ENCODE assay signal across 13 cellular contexts in genomic region chr4:126182801-126183200, GRCh38.
DNase-seq lines count a peak whose midpoint lies in the region; TF ChIP-seq lines count a peak whose summit lies in the region.
"Had no signal": no experiment of that assay in that cellular context is flagged by ENCODE, and none has a peak within 500 bp of the region (broad histone marks: within the 10 kb centered on the region; RNA-seq: fewer than 3 reads in every experiment).

No MANE protein-coding gene starts in this region.

- no peak overlapping the region for H3K18ac ChIP-seq in mesenchymal stem cell (ENCODE audit: low read depth in 1 of 2, low read length in 2 of 2)

- H3K4me3 ChIP-seq in mesenchymal stem cell (ENCODE audit: insufficient read depth in 1 of 2, low read depth in 1 of 2, low read length in 2 of 2), result no peak overlapping the region

- no peaks in the 10 kb centered on the region for H3K36me3 ChIP-seq in mesenchymal stem cell (ENCODE audit: control insufficient read depth in 1 of 2, insufficient read depth in 2 of 2, low read depth in 1 of 2, low read length in 2 of 2)
- H3K36me3 ChIP-seq: BE2C had no signal

- H2BK120ac ChIP-seq in mesenchymal stem cell (ENCODE audit: low read depth, low read length), result no peak overlapping the region

- no peak overlapping the region for H3K27ac ChIP-seq in mesenchymal stem cell (ENCODE audit: low read length, poor library complexity, severe bottlenecking)

- H3K4me2 ChIP-seq in mesenchymal stem cell (ENCODE audit: low read length, poor library complexity, severe bottlenecking), result no peak overlapping the region

- H4K8ac ChIP-seq in mesenchymal stem cell (ENCODE audit: low read length), result no peak overlapping the region

- no peak overlapping the region for H3K23ac ChIP-seq in mesenchymal stem cell (ENCODE audit: low read length in 2 of 2)

- no peaks in the 10 kb centered on the region for H3K27me3 ChIP-seq in mesenchymal stem cell (ENCODE audit: control insufficient read depth in 1 of 2, insufficient read depth in 1 of 2, low read length in 2 of 2)
- H3K27me3 ChIP-seq: BE2C had no signal

- peak; percentile 31 for DNase-seq in amniotic epithelial cell (ENCODE audit: low read depth)
- peak; percentile 3 for DNase-seq in fibroblast of peridontal ligament (ENCODE audit: extremely low read depth)
- DNase-seq in mesenchymal stem cell, result peak; percentile 30
- DNase-seq in cerebellum (ENCODE audit: low spot score), result no peak
- DNase-seq in GM20000 (ENCODE audit: low spot score), result no peak
- DNase-seq in activated T-cell treated with anti-CD3 and anti-CD28 coated beads, Interleukin-2, amount 50 U/mL, for 1 hour, result no peak
- DNase-seq: BE2C; C1 segment of cervical spinal cord; Caco-2; CD4-positive, CD25-positive, alpha-beta regulatory T cell; GOT3; H7; HFFc6 had no signal

- no peak overlapping the region for H2AFZ ChIP-seq in mesenchymal stem cell (ENCODE audit: low read depth, low read length)

- H3K9me3 ChIP-seq in mesenchymal stem cell (ENCODE audit: control insufficient read depth, low read length), result no peaks in the 10 kb centered on the region
- H3K9me3 ChIP-seq: BE2C, Caco-2 had no signal

- no peak overlapping the region for H2BK12ac ChIP-seq in mesenchymal stem cell (ENCODE audit: low read length in 2 of 2)

- no peak overlapping the region for H2AK5ac ChIP-seq in mesenchymal stem cell (ENCODE audit: low read length, severe bottlenecking)

- H3K4me1 ChIP-seq in mesenchymal stem cell (ENCODE audit: control insufficient read depth, insufficient read depth, low read depth, low read length), result no peaks in the 10 kb centered on the region
- H3K4me1 ChIP-seq: BE2C, Caco-2 had no signal

- no peak overlapping the region for H3K4ac ChIP-seq in mesenchymal stem cell (ENCODE audit: low read depth in 1 of 2, low read length in 2 of 2)

- TF ChIP-seq CTCF in GM20000 (IDR thresholded peaks at IDR 0.05; ENCODE audit: extremely low read depth, missing control alignments), result no peak

- WGBS in mesenchymal stem cell, result no CpG with 5 or more reads among the region's 2 CpGs

- H2BK15ac ChIP-seq in mesenchymal stem cell (ENCODE audit: low read depth, poor library complexity, severe bottlenecking), result no peak overlapping the region

- no peaks in the 10 kb centered on the region for H3K79me1 ChIP-seq in mesenchymal stem cell (replicated peaks; ENCODE audit: low read length, poor library complexity, severe bottlenecking)

- no peak overlapping the region for H4K91ac ChIP-seq in mesenchymal stem cell (ENCODE audit: low read length)

- H3K14ac ChIP-seq in mesenchymal stem cell (ENCODE audit: low read length in 2 of 2), result no peak overlapping the region

- H2BK5ac ChIP-seq in mesenchymal stem cell (ENCODE audit: low read depth, low read length, poor library complexity, severe bottlenecking), result no peak overlapping the region

- H3K9ac ChIP-seq in mesenchymal stem cell (ENCODE audit: low read length), result no peak overlapping the region

Comparison
In these comparisons a context has a peak if more than half of its experiments do, and no peak if none do; other contexts are left out.
1. DNase-seq: peak in amniotic epithelial cell (single experiment), fibroblast of peridontal ligament (single experiment) and mesenchymal stem cell (single experiment); none in cerebellum (single experiment), GM20000 (single experiment) and activated T-cell treated with anti-CD3 and anti-CD28 coated beads, Interleukin-2, amount 50 U/mL, for 1 hour (single experiment).